8 cellular contexts compared by ENCODE assay signal in the genomic region with DNA sequence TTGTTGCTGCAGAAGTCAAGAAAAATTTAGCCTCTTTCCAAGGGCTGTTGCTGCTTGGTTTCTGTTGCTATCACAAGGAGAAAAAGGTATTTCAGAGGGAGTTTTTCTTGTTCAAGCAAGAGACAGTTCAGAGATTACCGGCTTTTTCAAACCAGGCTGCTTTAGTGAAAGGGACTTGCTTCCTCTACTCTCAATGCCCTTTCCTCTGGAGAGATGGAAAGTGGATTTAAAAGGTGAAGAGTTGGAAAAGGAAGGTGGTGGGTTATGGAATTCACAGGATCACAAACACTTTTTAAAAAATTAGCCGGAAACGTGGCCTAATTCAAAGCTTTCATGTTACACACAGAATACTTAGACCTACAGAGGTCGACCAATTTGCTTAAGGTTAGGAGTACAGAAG. TPM values are rescaled to one million over a fixed set of nuclear protein-coding genes. Genes with fewer than 3 reads are reported as not detected.
DNase-seq lines count a peak whose midpoint lies in the region; ATAC-seq and TF ChIP-seq lines count a peak whose summit lies in the region.

No MANE protein-coding gene starts in this region.

- no peak for DNase-seq in CD4-positive, alpha-beta memory T cell
- DNase-seq in left colon (no peak), HEK293T (ENCODE audit: extremely low spot score) (no peak), GDM1 (lab: John Stamatoyannopoulos, UW) (no peak)

- TF ChIP-seq RAD21 in neural cell (conservative IDR thresholded peaks at IDR 0.05): no peak

- H2AFZ ChIP-seq in Loucy (ENCODE audit: low read length): no peak overlapping the region
- H2AFZ ChIP-seq in neural cell (ENCODE audit: low read depth, low read length): no peak overlapping the region

- H3K4me1 ChIP-seq in CD4-positive, alpha-beta memory T cell (ENCODE audit: insufficient read depth, low read length): peaks cover 34% of the 10 kb centered on the region
- peaks cover 25% of the 10 kb centered on the region for H3K4me1 ChIP-seq in Loucy (ENCODE audit: insufficient read depth, low read length, poor library complexity, severe bottlenecking)

- H3K9me3 Mint-ChIP-seq in CD4-positive, alpha-beta memory T cell: peaks cover 0 to 1% (median 0%) of the 10 kb centered on the region in 8 donors
- no peaks in the 10 kb centered on the region for H3K9me3 Mint-ChIP-seq in dendritic cell treated with granulocyte-macrophage colony-stimulating factor and Interleukin-4, amounts not matched to agents 40 ng/mL and 50 ng/mL, for 4 days

- CTCF ChIA-PET in CD4-positive, alpha-beta memory T cell (lab: Charles Lee; ENCODE audit: partially characterized antibody): interaction anchor here (0.6 to 2.4 kb wide), 2 partner anchors 34 to 44 kb away, joined by 4 to 7 read pairs; no protein-coding TSS in a partner anchor
- CTCF ChIA-PET in HEK293T (lab: Yijun Ruan, JAX): no interaction called here

- TF ChIP-seq EP300 in neural cell (conservative IDR thresholded peaks at IDR 0.05; ENCODE audit: poor library complexity, severe bottlenecking): no peak

- no peak overlapping the region for H3K4me3 ChIP-seq in CD4-positive, alpha-beta memory T cell (ENCODE audit: low read length in 2 of 2)
- H3K4me3 ChIP-seq in Loucy (ENCODE audit: low read length, poor library complexity, severe bottlenecking) (peak overlapping the region; percentile 87), neural cell (ENCODE audit: low read length) (peak overlapping the region; percentile 82)

- TF ChIP-seq CTCF in Loucy (conservative IDR thresholded peaks at IDR 0.05; ENCODE audit: low read length) (no peak), neural cell (IDR thresholded peaks at IDR 0.05; ENCODE audit: poor library complexity, severe bottlenecking) (no peak)

- ATAC-seq in left colon (no peak), HG03521 (IDR thresholded peaks at IDR 0.05; ENCODE audit: unreplicated experiment) (no peak)

- H3K27me3 Mint-ChIP-seq in CD4-positive, alpha-beta memory T cell: no peaks in the 10 kb centered on the region
- peaks cover 6% of the 10 kb centered on the region for H3K27me3 Mint-ChIP-seq in dendritic cell treated with granulocyte-macrophage colony-stimulating factor and Interleukin-4, amounts not matched to agents 40 ng/mL and 50 ng/mL, for 4 days

- no peaks in the 10 kb centered on the region for H3K9me3 ChIP-seq in CD4-positive, alpha-beta memory T cell (ENCODE audit: control insufficient read depth in 1 of 2, low read length in 2 of 2)
- H3K9me3 ChIP-seq in Loucy (ENCODE audit: insufficient read depth, low read depth, low read length) (no peaks in the 10 kb centered on the region), neural cell (ENCODE audit: low read length) (no peaks in the 10 kb centered on the region)

- peaks cover 20% of the 10 kb centered on the region in 2 donors for H3K36me3 Mint-ChIP-seq in CD4-positive, alpha-beta memory T cell
- H3K36me3 Mint-ChIP-seq in dendritic cell treated with granulocyte-macrophage colony-stimulating factor and Interleukin-4, amounts not matched to agents 40 ng/mL and 50 ng/mL, for 4 days (ENCODE audit: low read depth): peaks cover 47% of the 10 kb centered on the region

- peaks cover 29 to 43% (median 36%) of the 10 kb centered on the region in 4 donors for H3K4me1 Mint-ChIP-seq in CD4-positive, alpha-beta memory T cell
- H3K4me1 Mint-ChIP-seq in dendritic cell treated with granulocyte-macrophage colony-stimulating factor and Interleukin-4, amounts not matched to agents 40 ng/mL and 50 ng/mL, for 4 days (ENCODE audit: low read depth): peaks cover 39% of the 10 kb centered on the region

- H3K9me2 ChIP-seq in Loucy (replicated peaks; ENCODE audit: low read depth, low read length) (no peaks in the 10 kb centered on the region), neural cell (ENCODE audit: insufficient read depth, low read length) (no peaks in the 10 kb centered on the region)

- intact Hi-C loops in CD4-positive, alpha-beta memory T cell (cut with micrococcal nuclease): loop anchor here (5.0 to 10.0 kb wide), 2 partner anchors 74 to 104 kb away; a partner anchor contains a TSS
- intact Hi-C loops in dendritic cell treated with granulocyte-macrophage colony-stimulating factor and Interleukin-4, amounts not matched to agents 40 ng/mL and 50 ng/mL, for 4 days (cut with micrococcal nuclease): loop anchor here (5.0 kb wide), 1 partner anchor 74 kb away; a partner anchor contains a TSS
- intact Hi-C loops in left colon (cut with DNase I, micrococcal nuclease): loop anchor here in 1 of 2 donors (10.0 kb wide), 1 partner anchor 76 kb away; a partner anchor contains a TSS

- peaks cover 6% of the 10 kb centered on the region for H4K20me1 ChIP-seq in Loucy (ENCODE audit: insufficient read depth, low read length, poor library complexity, severe bottlenecking)
- no peaks in the 10 kb centered on the region for H4K20me1 ChIP-seq in neural cell (ENCODE audit: insufficient read depth)

- H3F3A ChIP-seq in Loucy (ENCODE audit: low read depth) (no peaks in the 10 kb centered on the region), neural cell (ENCODE audit: insufficient read depth, low read length, poor library complexity, severe bottlenecking) (no peaks in the 10 kb centered on the region)

- POLR2A ChIA-PET in CD4-positive, alpha-beta memory T cell (lab: Charles Lee; ENCODE audit: partially characterized antibody): interaction anchor here (0.9 to 2.2 kb wide), 3 partner anchors 38 to 105 kb away, joined by 3 to 19 read pairs (median 3); a partner anchor contains a TSS
- POLR2A ChIA-PET in HEK293T (lab: Yijun Ruan, JAX): interaction anchor here (0.7 to 2.8 kb wide), 3 partner anchors 12 to 44 kb away, joined by 3 to 12 read pairs (median 3); a partner anchor contains a TSS

- peaks cover 18% of the 10 kb centered on the region for H3K36me3 ChIP-seq in CD4-positive, alpha-beta memory T cell (ENCODE audit: insufficient read depth, low read length)
- H3K36me3 ChIP-seq in Loucy (ENCODE audit: insufficient read depth, low read length) (peaks cover 13% of the 10 kb centered on the region; the same call in 1 of the 2 replicates), neural cell (ENCODE audit: insufficient read depth, low read length) (no peaks in the 10 kb centered on the region)

- peak overlapping the region; percentile 46 to 96 (median 90) for H3K27ac Mint-ChIP-seq in CD4-positive, alpha-beta memory T cell
- H3K27ac Mint-ChIP-seq in dendritic cell treated with granulocyte-macrophage colony-stimulating factor and Interleukin-4, amounts not matched to agents 40 ng/mL and 50 ng/mL, for 4 days: peak overlapping the region; percentile 45

- H3K4me3 Mint-ChIP-seq in CD4-positive, alpha-beta memory T cell: peak overlapping the region; percentile 83 to 93 (median 88)
- peak overlapping the region; percentile 85 for H3K4me3 Mint-ChIP-seq in dendritic cell treated with granulocyte-macrophage colony-stimulating factor and Interleukin-4, amounts not matched to agents 40 ng/mL and 50 ng/mL, for 4 days

- H3K4me2 ChIP-seq in Loucy (ENCODE audit: low read depth, low read length, poor library complexity, severe bottlenecking) (peak overlapping the region; percentile 81), neural cell (ENCODE audit: low read length) (peak overlapping the region; percentile 83)

- H3K79me2 ChIP-seq in Loucy (ENCODE audit: insufficient read depth, low read length) (peaks cover 30% of the 10 kb centered on the region), neural cell (replicated peaks; ENCODE audit: insufficient read depth, low read length) (peaks cover 27% of the 10 kb centered on the region)

- H3K9ac ChIP-seq in Loucy (ENCODE audit: low read depth, low read length, poor library complexity, severe bottlenecking) (peak overlapping the region; percentile 86), neural cell (ENCODE audit: low read length) (peak overlapping the region; percentile 95)

- H3K27ac ChIP-seq in CD4-positive, alpha-beta memory T cell (ENCODE audit: low read depth, low read length): peak overlapping the region; percentile 87
- H3K27ac ChIP-seq in neural cell (ENCODE audit: low read length): no peak overlapping the region

- no peaks in the 10 kb centered on the region for H3K27me3 ChIP-seq in CD4-positive, alpha-beta memory T cell (ENCODE audit: insufficient read depth, low read length)
- H3K27me3 ChIP-seq in Loucy (ENCODE audit: insufficient read depth, low read length, poor library complexity, severe bottlenecking) (no peaks in the 10 kb centered on the region), neural cell (ENCODE audit: insufficient read depth, low read depth, low read length) (no peaks in the 10 kb centered on the region)

TF ChIP-seq in neural cell, 6 proteins besides CTCF, POLR2A, EP300 and RAD21 (continues in another document):
- no peak for TF ChIP-seq SMC3 (conservative IDR thresholded peaks at IDR 0.05; ENCODE audit: poor library complexity)

TF ChIP-seq in HEK293T, 16 proteins besides CTCF, POLR2A, EP300 and RAD21:
- TF ChIP-seq BHLHE40 (IDR thresholded peaks at IDR 0.05; ENCODE audit: borderline replicate concordance) (no peak), FOXM1 (IDR thresholded peaks at IDR 0.05; ENCODE audit: borderline replicate concordance) (no peak), NFRKB (IDR thresholded peaks at IDR 0.05) (no peak), TARDBP (IDR thresholded peaks at IDR 0.05) (no peak), FOXA1 (IDR thresholded peaks at IDR 0.05) (no peak), ZNF384 (IDR thresholded peaks at IDR 0.05) (no peak), L3MBTL2 (conservative IDR thresholded peaks at IDR 0.05) (no peak)

RNA-seq across cellular contexts. Expression of a gene that starts 1.1 kb away (rescaled TPM):
- total RNA-seq in CD4-positive, alpha-beta memory T cell: 100 to 1,000 TPM; 111 TPM
- polyA plus RNA-seq in CD4-positive, alpha-beta memory T cell: 10 to 100 TPM in 1 of 2 donors, 1 to 10 TPM in 1; 7.5 to 34.0 TPM
- 200 and 218 TPM in 2 replicates for polyA plus RNA-seq in neural cell
- polyA minus RNA-seq in neural cell: 138 and 150 TPM in 2 replicates
- 10 to 100 TPM; 39.1 to 40.8 TPM for total RNA-seq in left colon

RNA-seq across cellular contexts. Expression of a gene that starts 40.2 kb away (rescaled TPM):
- total RNA-seq in CD4-positive, alpha-beta memory T cell: 100 to 1,000 TPM; 378 to 383 TPM
- 100 to 1,000 TPM; 440 to 658 TPM for polyA plus RNA-seq in CD4-positive, alpha-beta memory T cell
- polyA plus RNA-seq in neural cell: 361 and 383 TPM in 2 replicates
- 293 and 323 TPM in 2 replicates for polyA minus RNA-seq in neural cell
- 100 to 1,000 TPM; 407 to 466 TPM for total RNA-seq in left colon

RNA-seq across cellular contexts. Expression of a gene that starts 48.7 kb away (rescaled TPM):
- total RNA-seq in CD4-positive, alpha-beta memory T cell: 1 to 10 TPM; 2.6 to 4.9 TPM
- polyA plus RNA-seq in CD4-positive, alpha-beta memory T cell: not detected
- 68.6 and 90.1 TPM in 2 replicates for polyA plus RNA-seq in neural cell
- 36.9 and 40.2 TPM in 2 replicates for polyA minus RNA-seq in neural cell
- 1 to 10 TPM; 1.1 to 1.2 TPM for total RNA-seq in left colon

Comparison
In these comparisons a context has a peak if more than half of its experiments do, and no peak if none do; other contexts are left out.
1. H3K4me3 ChIP-seq: peak in Loucy (single experiment) and neural cell (single experiment); none in CD4-positive, alpha-beta memory T cell (0 of 2).